In the genomic region with DNA sequence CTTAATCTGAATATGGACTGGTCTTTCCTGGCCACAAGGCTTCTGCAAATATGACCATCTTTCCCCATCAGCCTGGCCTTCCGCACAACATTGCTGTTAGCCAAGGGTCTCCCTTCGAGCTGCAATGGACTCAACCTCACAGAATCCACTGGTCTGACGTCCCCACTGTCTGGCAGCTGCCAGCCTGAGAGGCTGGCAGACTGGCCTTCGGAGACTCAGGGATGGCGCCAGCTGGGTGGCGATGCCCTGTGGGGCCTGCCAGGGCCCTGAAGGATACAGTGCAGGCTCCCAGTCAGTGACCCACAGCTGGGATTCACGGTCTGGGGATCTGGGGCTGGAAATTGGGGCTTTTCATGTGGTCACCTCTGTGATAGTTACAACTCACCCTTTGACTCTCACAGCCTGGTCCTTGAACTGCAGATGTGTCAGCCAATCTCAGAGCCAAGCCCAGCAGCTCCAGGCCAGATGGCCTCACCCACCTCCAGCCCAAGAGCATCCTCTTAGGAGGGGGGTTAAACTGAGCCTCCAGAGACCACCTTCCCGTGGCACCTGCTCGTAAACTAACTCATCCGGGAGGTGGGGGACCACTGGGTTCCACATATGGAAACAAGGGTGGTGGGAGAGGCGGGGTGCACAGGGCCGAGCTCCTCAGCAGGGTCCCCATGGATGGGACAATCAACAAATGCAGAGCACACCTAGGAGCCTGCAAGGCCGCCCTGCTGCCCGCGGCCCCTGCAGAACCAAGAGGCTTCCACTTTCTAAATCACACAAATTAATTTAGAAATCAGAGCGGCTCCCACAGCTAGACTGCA, we compare ENCODE assay signal across 22 cellular contexts. TPM values are rescaled to one million over a fixed set of nuclear protein-coding genes. Genes with fewer than 3 reads are reported as not detected.
DNase-seq lines count a peak whose midpoint lies in the region; ATAC-seq, FAIRE-seq and TF ChIP-seq lines count a peak whose summit lies in the region.
"Had no signal": no experiment of that assay in that cellular context is flagged by ENCODE, and none has a peak within 500 bp of the region (broad histone marks: within the 10 kb centered on the region; RNA-seq: fewer than 3 reads in every experiment).

No MANE protein-coding gene starts in this region.

- H3K27ac ChIP-seq in heart left ventricle (no peak overlapping the region), osteoblast (ENCODE audit: low read depth, low read length) (no peak overlapping the region)
- H3K27ac ChIP-seq: SJCRH30 had no signal

- no peak overlapping the region for H3K27ac Mint-ChIP-seq in activated CD4-positive, alpha-beta T cell treated with anti-CD3 and anti-CD28 coated beads for 36 hours
- H3K27ac Mint-ChIP-seq: CD4-positive, alpha-beta memory T cell; GM23338 had no signal

- H3K4me1 Mint-ChIP-seq in activated CD4-positive, alpha-beta T cell treated with anti-CD3 and anti-CD28 coated beads for 36 hours: no peaks in the 10 kb centered on the region
- H3K4me1 Mint-ChIP-seq: CD4-positive, alpha-beta memory T cell; GM23338 had no signal

- no peaks in the 10 kb centered on the region for H3K36me3 ChIP-seq in BE2C
- H3K36me3 ChIP-seq in H7 (replicated peaks; ENCODE audit: control insufficient read depth, insufficient read depth, low read length): no peaks in the 10 kb centered on the region
- no peaks in the 10 kb centered on the region for H3K36me3 ChIP-seq in heart left ventricle
- no peaks in the 10 kb centered on the region for H3K36me3 ChIP-seq in osteoblast (ENCODE audit: insufficient read depth, low read length)
- H3K36me3 ChIP-seq: SJCRH30 had no signal

- no peaks in the 10 kb centered on the region for H3K9me3 Mint-ChIP-seq in activated CD4-positive, alpha-beta T cell treated with anti-CD3 and anti-CD28 coated beads for 36 hours (ENCODE audit: low read depth)
- H3K9me3 Mint-ChIP-seq: GM23338 had no signal

- H3K4me1 ChIP-seq in BE2C (peaks cover 30% of the 10 kb centered on the region), heart left ventricle (peaks cover 0 to 4% (median under 1%) of the 10 kb centered on the region in 12 donors), osteoblast (ENCODE audit: insufficient read depth, low read length) (no peaks in the 10 kb centered on the region)

- no peak overlapping the region for H3K4me3 Mint-ChIP-seq in activated CD4-positive, alpha-beta T cell treated with anti-CD3 and anti-CD28 coated beads for 36 hours
- H3K4me3 Mint-ChIP-seq: CD4-positive, alpha-beta memory T cell; GM23338 had no signal

- DNase-seq in BE2C (peak; percentile 6), H7 (peak; percentile 38), heart left ventricle (peak in 4 of 5 donors; percentile 12 to 33 (median 16)), osteoblast (ENCODE audit: insufficient read length, low spot score, missing footprints) (peak; percentile 62), DMS 273 (lab: John Stamatoyannopoulos, UW; ENCODE audit: unreplicated experiment) (no peak), GM12892 (ENCODE audit: insufficient read length) (no peak)
- no peak for DNase-seq in stimulated activated naive CD4-positive, alpha-beta T cell (lab: John Stamatoyannopoulos, UW)
- no peak for DNase-seq in activated CD4-positive, alpha-beta T cell treated with anti-CD3 and anti-CD28 coated beads for 36 hours
- DNase-seq: AML-193; CD4-positive, alpha-beta memory T cell; NCI-H1417 treated with DMSO at 0.1 percent for 48 hours; NCI-H2029; NCI-H2171; NCI-H69; SJCRH30 had no signal

- intact Hi-C loops in heart left ventricle (cut with DNase I): loop anchor here in 1 of 10 donors (5.0 kb wide), 1 partner anchor 481 kb away; no protein-coding TSS in a partner anchor
- intact Hi-C loops in activated CD4-positive, alpha-beta T cell treated with anti-CD3 and anti-CD28 coated beads for 36 hours (cut with DNase I, micrococcal nuclease): no loop called here

- H3K4me3 ChIP-seq in BE2C (ENCODE audit: low read depth, low read length) (no peak overlapping the region), H7 (ENCODE audit: insufficient read depth, low read depth, low read length) (no peak overlapping the region), heart left ventricle (no peak overlapping the region), osteoblast (ENCODE audit: insufficient read depth, low read length) (no peak overlapping the region)
- H3K4me3 ChIP-seq: GM23338, K562, SJCRH30 had no signal

- FAIRE-seq in GM12892 (lab: Jason Lieb, UNC): no peak
- FAIRE-seq: GM18507, K562 had no signal

- H3K79me2 ChIP-seq in osteoblast (ENCODE audit: insufficient read depth, low read length): no peaks in the 10 kb centered on the region

- TF ChIP-seq POLR2A in heart left ventricle (IDR thresholded peaks at IDR 0.05) (no peak), GM12892 (IDR thresholded peaks at IDR 0.05; ENCODE audit: low read depth, low read length) (no peak)

- H3K9me3 ChIP-seq in BE2C (no peaks in the 10 kb centered on the region), heart left ventricle (no peaks in the 10 kb centered on the region), osteoblast (ENCODE audit: low read depth, low read length) (no peaks in the 10 kb centered on the region)
- H3K9me3 ChIP-seq: SJCRH30 had no signal

- POLR2A ChIA-PET in activated CD4-positive, alpha-beta T cell treated with anti-CD3 and anti-CD28 coated beads for 36 hours (lab: Charles Lee): no interaction called here

- no peak overlapping the region for H2AFZ ChIP-seq in osteoblast (ENCODE audit: low read length)
- H2AFZ ChIP-seq: GM23338 had no signal

- CTCF ChIA-PET in activated CD4-positive, alpha-beta T cell treated with anti-CD3 and anti-CD28 coated beads for 36 hours (lab: Charles Lee): interaction anchor here (0.7 kb wide), 1 partner anchor 217 kb away, joined by 3 read pairs; no protein-coding TSS in a partner anchor

- no peaks in the 10 kb centered on the region for H3K27me3 Mint-ChIP-seq in activated CD4-positive, alpha-beta T cell treated with anti-CD3 and anti-CD28 coated beads for 36 hours

- H3K36me3 Mint-ChIP-seq in activated CD4-positive, alpha-beta T cell treated with anti-CD3 and anti-CD28 coated beads for 36 hours (ENCODE audit: low read depth): no peaks in the 10 kb centered on the region
- H3K36me3 Mint-ChIP-seq: CD4-positive, alpha-beta memory T cell had no signal

- TF ChIP-seq CTCF in BE2C (IDR thresholded peaks at IDR 0.05; ENCODE audit: low read depth, low read length): no peak
- no peak for TF ChIP-seq CTCF in heart left ventricle (IDR thresholded peaks at IDR 0.05)
- no peak for TF ChIP-seq CTCF in osteoblast (IDR thresholded peaks at IDR 0.05; ENCODE audit: extremely low read depth, low read depth, low read length)

- H3K27me3 ChIP-seq in BE2C (no peaks in the 10 kb centered on the region), H7 (ENCODE audit: control insufficient read depth, insufficient read depth, low read length) (no peaks in the 10 kb centered on the region), heart left ventricle (peaks cover 0 to 8% (median 0%) of the 10 kb centered on the region in 9 donors), osteoblast (ENCODE audit: insufficient read depth, low read length) (no peaks in the 10 kb centered on the region)
- H3K27me3 ChIP-seq: SJCRH30 had no signal

- H3K4me2 ChIP-seq in osteoblast (ENCODE audit: insufficient read depth, low read length): no peak overlapping the region
- H3K4me2 ChIP-seq: GM23338 had no signal

- 87 to 91% (median 89%) methylated on average over 9 to 16 of the region's 16 CpGs for WGBS in heart left ventricle, 4 donors

- H4K20me1 ChIP-seq in osteoblast (ENCODE audit: insufficient read depth, low read length): no peaks in the 10 kb centered on the region

- peak in 2 of 4 donors; percentile 10 to 27 for ATAC-seq in heart left ventricle
- no peak for ATAC-seq in activated CD4-positive, alpha-beta T cell treated with anti-CD3 and anti-CD28 coated beads for 36 hours
- ATAC-seq: GM23338, K562 had no signal

RNA-seq across cellular contexts. Expression of a gene that starts 21.1 kb away (rescaled TPM):
- polyA plus RNA-seq in BE2C (2012; ENCODE audit: insufficient read depth, insufficient read length, low read depth): 1.9 TPM
- total RNA-seq in H7 (2014; rRNA removed; shearing (Covaris generic)): not detected in 2 replicates
- total RNA-seq in heart left ventricle: 100 to 1,000 TPM in 2 of 9 donors, 10 to 100 TPM in 7; 25.5 to 170 (median 75.3) TPM
- 100 to 1,000 TPM in 1 of 2 donors, 10 to 100 TPM in 1; 11.1 to 121 TPM for polyA plus RNA-seq in heart left ventricle
- total RNA-seq in osteoblast: not detected in 2 replicates
- not detected for polyA plus RNA-seq in GM12892 (2012; ENCODE audit: missing spikeins)
- not detected for total RNA-seq in activated CD4-positive, alpha-beta T cell treated with anti-CD3 and anti-CD28 coated beads for 36 hours
- total RNA-seq: Calu3; CD4-positive, alpha-beta memory T cell; G401; GM23338; K562; OCI-LY7; RPMI7951; SJCRH30 had no signal
- polyA plus RNA-seq: CD4-positive, alpha-beta memory T cell; GM23338; K562 had no signal

RNA-seq across cellular contexts. Expression of a gene that starts 46.1 kb away (rescaled TPM):
- polyA plus RNA-seq in BE2C (2012; ENCODE audit: insufficient read depth, insufficient read length, low read depth): 0.80 TPM
- total RNA-seq in H7 (2014; rRNA removed; shearing (Covaris generic)): 1.9 and 3.2 TPM in 2 replicates
- total RNA-seq in heart left ventricle (1 to 10 TPM in 1 of 9 donors, under 1 TPM in 4, not detected in 4; 0.25 to 1.1 (median 0.40) TPM), osteoblast (not detected in 2 replicates)
- under 1 TPM; 0.15 to 0.61 TPM for polyA plus RNA-seq in heart left ventricle
- polyA plus RNA-seq in GM12892 (2012; ENCODE audit: missing spikeins): not detected
- under 1 TPM in 1 of 2 experiments, not detected in 1; 0.32 TPM for total RNA-seq in activated CD4-positive, alpha-beta T cell treated with anti-CD3 and anti-CD28 coated beads for 36 hours
- total RNA-seq: Calu3; CD4-positive, alpha-beta memory T cell; G401; K562; OCI-LY7; RPMI7951; SJCRH30 had no signal
- polyA plus RNA-seq: CD4-positive, alpha-beta memory T cell; K562 had no signal

Comparison
In these comparisons a context has a peak if more than half of its experiments do, and no peak if none do; other contexts are left out.
1. DNase-seq: peak in BE2C (single experiment), H7 (single experiment), heart left ventricle (4 of 5) and osteoblast (single experiment); none in DMS 273 (single experiment), stimulated activated naive CD4-positive, alpha-beta T cell (0 of 6), GM12892 (single experiment) and activated CD4-positive, alpha-beta T cell treated with anti-CD3 and anti-CD28 coated beads for 36 hours (single experiment).
2. RNA of a gene that starts 21.1 kb away (total RNA-seq): 25.5 to 170 TPM in heart left ventricle; not detected in H7, not detected in osteoblast and not detected in activated CD4-positive, alpha-beta T cell treated with anti-CD3 and anti-CD28 coated beads for 36 hours; every median in the first group is over 10 times any median in the second.